In genomic region chr4:110518889-110519490, GRCh38 we compare ENCODE assay signal across 9 cellular contexts. TPM values are rescaled to one million over a fixed set of nuclear protein-coding genes. Genes with fewer than 3 reads are reported as not detected.
DNase-seq lines count a peak whose midpoint lies in the region; ATAC-seq and TF ChIP-seq lines count a peak whose summit lies in the region.
"Had no signal": no experiment of that assay in that cellular context is flagged by ENCODE, and none has a peak within 500 bp of the region (broad histone marks: within the 10 kb centered on the region; RNA-seq: fewer than 3 reads in every experiment).

No MANE protein-coding gene starts in this region.

- H4K20me1 ChIP-seq in hepatocyte (ENCODE audit: insufficient read depth, poor library complexity, severe bottlenecking): no peaks in the 10 kb centered on the region

- CTCF ChIA-PET in activated CD4-positive, alpha-beta T cell treated with anti-CD3 and anti-CD28 coated beads, Interleukin-2, amount 10 ng/mL, durations not matched to agents 7 days and 5 days (lab: Charles Lee): interaction anchor here (0.7 to 2.2 kb wide), 2 partner anchors 519 to 521 kb away, joined by 3 to 5 read pairs; no protein-coding TSS in a partner anchor

- H3K27ac ChIP-seq in hepatocyte: no peak overlapping the region

- H3K27me3 ChIP-seq in hepatocyte: no peaks in the 10 kb centered on the region

- no peaks in the 10 kb centered on the region; the same call in 1 of the 2 replicates for H3K27me3 Mint-ChIP-seq in HFFc6 (ENCODE audit: insufficient read depth)
- peaks cover 24% of the 10 kb centered on the region for H3K27me3 Mint-ChIP-seq in activated CD4-positive, alpha-beta T cell treated with anti-CD3 and anti-CD28 coated beads, Interleukin-2, amount 10 ng/mL, durations not matched to agents 7 days and 5 days
- no peaks in the 10 kb centered on the region for H3K27me3 Mint-ChIP-seq in type B pancreatic cell

- H3K4me3 ChIP-seq in hepatocyte: no peak overlapping the region

- 100% methylated on average over 2 of the region's 2 CpGs for WGBS in hepatocyte (ENCODE audit: low lambda C conversion rate, missing lambda C conversion rate)

- no peaks in the 10 kb centered on the region for H3K9me3 ChIP-seq in hepatocyte (ENCODE audit: low read depth)

- no peaks in the 10 kb centered on the region for H3K9me2 ChIP-seq in hepatocyte (replicated peaks; ENCODE audit: insufficient read depth)

- H3K4me3 Mint-ChIP-seq in HFFc6: no peak overlapping the region
- H3K4me3 Mint-ChIP-seq in activated CD4-positive, alpha-beta T cell treated with anti-CD3 and anti-CD28 coated beads, Interleukin-2, amount 10 ng/mL, durations not matched to agents 7 days and 5 days: no peak overlapping the region
- H3K4me3 Mint-ChIP-seq in type B pancreatic cell: no peak overlapping the region
- H3K4me3 Mint-ChIP-seq: activated B cell treated with CpG ODN at 0.5 μM for 24 hours had no signal

- H3K4me1 ChIP-seq in hepatocyte (ENCODE audit: insufficient read depth): no peaks in the 10 kb centered on the region

- TF ChIP-seq CTCF in HFFc6 (IDR thresholded peaks at IDR 0.05) (peak; percentile 89), hepatocyte (IDR thresholded peaks at IDR 0.05; ENCODE audit: poor library complexity) (peak; percentile 57), type B pancreatic cell (conservative IDR thresholded peaks at IDR 0.05) (peak; percentile 86)

- ATAC-seq in GM18870 (IDR thresholded peaks at IDR 0.05; ENCODE audit: unreplicated experiment): no peak

- H2AFZ ChIP-seq in hepatocyte: no peak overlapping the region

- DNase-seq in DMS 273 (lab: John Stamatoyannopoulos, UW; ENCODE audit: unreplicated experiment) (peak; percentile 46), DMS 273 treated with DMSO at 0.1 percent for 48 hours (lab: John Stamatoyannopoulos, UW) (no peak), HFFc6 (peak; percentile 29), hepatocyte (ENCODE audit: low spot score) (peak; percentile 41), type B pancreatic cell (ENCODE audit: extremely low spot score, unreplicated experiment) (no peak), islet precursor cell (no peak)
- DNase-seq in activated CD4-positive, alpha-beta T cell treated with anti-CD3 and anti-CD28 coated beads, Interleukin-2, amount 10 ng/mL, durations not matched to agents 7 days and 5 days: peak; percentile 38
- DNase-seq: activated B cell treated with CpG ODN at 0.5 μM for 24 hours had no signal

- H3K4me1 Mint-ChIP-seq in HFFc6 (ENCODE audit: low read depth) (peaks cover 16% of the 10 kb centered on the region), type B pancreatic cell (ENCODE audit: unreplicated experiment) (peaks cover 4% of the 10 kb centered on the region)
- H3K4me1 Mint-ChIP-seq in activated CD4-positive, alpha-beta T cell treated with anti-CD3 and anti-CD28 coated beads, Interleukin-2, amount 10 ng/mL, durations not matched to agents 7 days and 5 days: peaks cover 14% of the 10 kb centered on the region

- no peak overlapping the region for H3K4me2 ChIP-seq in hepatocyte

- POLR2A ChIA-PET in activated CD4-positive, alpha-beta T cell treated with anti-CD3 and anti-CD28 coated beads, Interleukin-2, amount 10 ng/mL, durations not matched to agents 7 days and 5 days (lab: Charles Lee): no interaction called here

- H3K36me3 Mint-ChIP-seq in HFFc6 (ENCODE audit: low read depth) (no peaks in the 10 kb centered on the region), type B pancreatic cell (peaks cover 3% of the 10 kb centered on the region)
- no peaks in the 10 kb centered on the region for H3K36me3 Mint-ChIP-seq in activated CD4-positive, alpha-beta T cell treated with anti-CD3 and anti-CD28 coated beads, Interleukin-2, amount 10 ng/mL, durations not matched to agents 7 days and 5 days (ENCODE audit: low read depth)

- no peaks in the 10 kb centered on the region for H3K36me3 ChIP-seq in hepatocyte (replicated peaks; ENCODE audit: insufficient read depth, low read depth)

- H3K9me3 Mint-ChIP-seq in HFFc6: no peaks in the 10 kb centered on the region
- H3K9me3 Mint-ChIP-seq in activated CD4-positive, alpha-beta T cell treated with anti-CD3 and anti-CD28 coated beads, Interleukin-2, amount 10 ng/mL, durations not matched to agents 7 days and 5 days: no peaks in the 10 kb centered on the region
- H3K9me3 Mint-ChIP-seq in type B pancreatic cell: no peaks in the 10 kb centered on the region
- H3K9me3 Mint-ChIP-seq: activated B cell treated with CpG ODN at 0.5 μM for 24 hours had no signal

- H3K27ac Mint-ChIP-seq in HFFc6 (no peak overlapping the region), type B pancreatic cell (no peak overlapping the region)
- H3K27ac Mint-ChIP-seq in activated CD4-positive, alpha-beta T cell treated with anti-CD3 and anti-CD28 coated beads, Interleukin-2, amount 10 ng/mL, durations not matched to agents 7 days and 5 days: no peak overlapping the region
- H3K27ac Mint-ChIP-seq: activated B cell treated with CpG ODN at 0.5 μM for 24 hours had no signal

- no peaks in the 10 kb centered on the region for H3K79me2 ChIP-seq in hepatocyte

RNA-seq across cellular contexts. Expression of gene ENPEP, which starts 43.0 kb away (rescaled TPM):
- under 1 TPM in 3 of 6 experiments, not detected in 3; 0.03 to 0.07 (median 0.03) TPM for total RNA-seq in HFFc6 (2021; fragmentation: NEBNext Ultra II Directional; extraction: Animal tissue kit (Norgen Biotek cat#: 25700))
- under 1 TPM in 1 of 2 experiments, not detected in 1; 0.02 TPM for total RNA-seq in activated CD4-positive, alpha-beta T cell treated with anti-CD3 and anti-CD28 coated beads, Interleukin-2, amount 10 ng/mL, durations not matched to agents 7 days and 5 days
- total RNA-seq in hepatocyte (7.1 and 8.7 TPM in 2 replicates), type B pancreatic cell (ENCODE audit: low replicate concordance) (6.2 and 8.6 TPM in 2 replicates)
- 2.4 and 3.7 TPM in 2 replicates for polyA plus RNA-seq in hepatocyte
- total RNA-seq: activated B cell treated with CpG ODN at 0.5 μM for 24 hours had no signal

Comparison
In these comparisons a context has a peak if more than half of its experiments do, and no peak if none do; other contexts are left out.
1. DNase-seq: peak in DMS 273 (single experiment), HFFc6 (single experiment), activated CD4-positive, alpha-beta T cell treated with anti-CD3 and anti-CD28 coated beads, Interleukin-2, amount 10 ng/mL, durations not matched to agents 7 days and 5 days (single experiment) and hepatocyte (single experiment); none in DMS 273 treated with DMSO at 0.1 percent for 48 hours (single experiment), type B pancreatic cell (single experiment) and islet precursor cell (single experiment).
2. Peak in every context shown above with its lines, with median percentiles within 50 percentile points of each other: CTCF ChIP-seq.